Comparison of ENCODE assay signal across 10 cellular contexts in genomic region chr2:54632733-54633692, GRCh38.
DNase-seq lines count a peak whose midpoint lies in the region; ATAC-seq and TF ChIP-seq lines count a peak whose summit lies in the region.
"Had no signal": no experiment of that assay in that cellular context is flagged by ENCODE, and none has a peak within 500 bp of the region (broad histone marks: within the 10 kb centered on the region; RNA-seq: fewer than 3 reads in every experiment).

No MANE protein-coding gene starts in this region.

- H3K27ac Mint-ChIP-seq in activated CD4-positive, alpha-beta T cell treated with anti-CD3 and anti-CD28 coated beads, Interleukin-2, amount 10 ng/mL, durations not matched to agents 7 days and 5 days, result peak overlapping the region; percentile 14
- H3K27ac Mint-ChIP-seq in neural progenitor cell, result no peak overlapping the region

- no peak overlapping the region for H2AFZ ChIP-seq in neural progenitor cell (replicated peaks)

- H3K9me3 ChIP-seq in thymus (ENCODE audit: control insufficient read depth) (no peaks in the 10 kb centered on the region), neural progenitor cell (ENCODE audit: low read depth) (no peaks in the 10 kb centered on the region)

- no peaks in the 10 kb centered on the region for H3K27me3 Mint-ChIP-seq in activated CD4-positive, alpha-beta T cell treated with anti-CD3 and anti-CD28 coated beads, Interleukin-2, amount 10 ng/mL, durations not matched to agents 7 days and 5 days
- H3K27me3 Mint-ChIP-seq in neural progenitor cell (ENCODE audit: insufficient read depth, low read depth), result no peaks in the 10 kb centered on the region

- CTCF ChIA-PET in activated CD4-positive, alpha-beta T cell treated with anti-CD3 and anti-CD28 coated beads, Interleukin-2, amount 10 ng/mL, durations not matched to agents 7 days and 5 days (lab: Charles Lee), result interaction anchor here (0.9 to 1.9 kb wide), 5 partner anchors 8 to 74 kb away, joined by 3 to 6 read pairs (median 5); no protein-coding TSS in a partner anchor

- no peak for TF ChIP-seq CTCF in neural progenitor cell (IDR thresholded peaks at IDR 0.05)

- H3K9me3 Mint-ChIP-seq in activated CD4-positive, alpha-beta T cell treated with anti-CD3 and anti-CD28 coated beads, Interleukin-2, amount 10 ng/mL, durations not matched to agents 7 days and 5 days, result no peaks in the 10 kb centered on the region
- H3K9me3 Mint-ChIP-seq in neural progenitor cell, result no peaks in the 10 kb centered on the region

- ATAC-seq in left lobe of liver (peak; percentile 46), HG02642 (IDR thresholded peaks at IDR 0.05; ENCODE audit: poor library complexity, unreplicated experiment) (no peak)

- H3K36me3 ChIP-seq in thymus (ENCODE audit: control insufficient read depth, insufficient read depth) (peaks cover 66% of the 10 kb centered on the region), neural progenitor cell (peaks cover 6% of the 10 kb centered on the region)

- no peak overlapping the region for H3K4me2 ChIP-seq in neural progenitor cell

- H3K36me3 Mint-ChIP-seq in activated CD4-positive, alpha-beta T cell treated with anti-CD3 and anti-CD28 coated beads, Interleukin-2, amount 10 ng/mL, durations not matched to agents 7 days and 5 days (ENCODE audit: low read depth), result peaks cover 73% of the 10 kb centered on the region
- H3K36me3 Mint-ChIP-seq in neural progenitor cell, result peaks cover 35% of the 10 kb centered on the region

- H3K4me1 ChIP-seq in thymus (ENCODE audit: control insufficient read depth, insufficient read depth, low read length) (no peaks in the 10 kb centered on the region), neural progenitor cell (no peaks in the 10 kb centered on the region)

- H3K4me1 Mint-ChIP-seq in activated CD4-positive, alpha-beta T cell treated with anti-CD3 and anti-CD28 coated beads, Interleukin-2, amount 10 ng/mL, durations not matched to agents 7 days and 5 days, result peaks cover 26% of the 10 kb centered on the region
- H3K4me1 Mint-ChIP-seq in neural progenitor cell, result peaks cover 10% of the 10 kb centered on the region

- POLR2A ChIA-PET in activated CD4-positive, alpha-beta T cell treated with anti-CD3 and anti-CD28 coated beads, Interleukin-2, amount 10 ng/mL, durations not matched to agents 7 days and 5 days (lab: Charles Lee), result interaction anchor here (0.6 kb wide), 1 partner anchor 107 kb away, joined by 3 read pairs; no protein-coding TSS in a partner anchor

- H3K4me3 Mint-ChIP-seq in activated CD4-positive, alpha-beta T cell treated with anti-CD3 and anti-CD28 coated beads, Interleukin-2, amount 10 ng/mL, durations not matched to agents 7 days and 5 days, result no peak overlapping the region
- H3K4me3 Mint-ChIP-seq in neural progenitor cell, result no peak overlapping the region

- 96% methylated on average over 12 of the region's 12 CpGs for WGBS in thymus

- no peaks in the 10 kb centered on the region for H3K27me3 ChIP-seq in thymus (ENCODE audit: control insufficient read depth, insufficient read depth)
- no peaks in the 10 kb centered on the region for H3K27me3 ChIP-seq in neural progenitor cell

- no peak overlapping the region for H3K9ac ChIP-seq in neural progenitor cell

- no peaks in the 10 kb centered on the region for H3F3A ChIP-seq in neural progenitor cell (ENCODE audit: low read depth)

- H3K27ac ChIP-seq in thymus (ENCODE audit: low read depth), result peak overlapping the region; percentile 55
- H3K27ac ChIP-seq in neural progenitor cell, result no peak overlapping the region

- no peaks in the 10 kb centered on the region for H3K79me2 ChIP-seq in neural progenitor cell (ENCODE audit: low read depth)

- no peak overlapping the region for H3K4me3 ChIP-seq in thymus (ENCODE audit: low read length)
- H3K4me3 ChIP-seq in neural progenitor cell, result no peak overlapping the region

- H4K20me1 ChIP-seq in neural progenitor cell (ENCODE audit: low read depth), result no peaks in the 10 kb centered on the region

- DNase-seq in activated CD4-positive, alpha-beta T cell treated with anti-CD3 and anti-CD28 coated beads, Interleukin-2, amount 10 ng/mL, durations not matched to agents 7 days and 5 days, result no peak
- DNase-seq in activated CD4-positive, alpha-beta T cell treated with anti-CD3 and anti-CD28 coated beads for 4 hours, result no peak
- DNase-seq in astrocyte of the hippocampus (ENCODE audit: low read depth, low spot score) (peak; percentile 57), left lobe of liver (ENCODE audit: low spot score) (peak; percentile 77), neural progenitor cell (ENCODE audit: low spot score) (no peak), NOMO-1 treated with dmso at 0.1 percent for 144 hours (lab: John Stamatoyannopoulos, UW; ENCODE audit: unreplicated experiment) (no peak)
- DNase-seq: glutamatergic neuron, NCI-H2081 treated with DMSO at 0.1 percent for 48 hours had no signal

Comparison
In these comparisons a context has a peak if more than half of its experiments do, and no peak if none do; other contexts are left out.
1. DNase-seq: peak in astrocyte of the hippocampus (single experiment) and left lobe of liver (single experiment); none in activated CD4-positive, alpha-beta T cell treated with anti-CD3 and anti-CD28 coated beads, Interleukin-2, amount 10 ng/mL, durations not matched to agents 7 days and 5 days (single experiment), activated CD4-positive, alpha-beta T cell treated with anti-CD3 and anti-CD28 coated beads for 4 hours (0 of 2), neural progenitor cell (single experiment) and NOMO-1 treated with dmso at 0.1 percent for 144 hours (single experiment).